9 cellular contexts compared by ENCODE assay signal in genomic region chr5:61450170-61450815, GRCh38.
A peak's percentile ranks its signal among the peaks of the same experiment; 100 is the strongest.
DNase-seq lines count a peak whose midpoint lies in the region; ATAC-seq and TF ChIP-seq lines count a peak whose summit lies in the region.
"Had no signal": no experiment of that assay in that cellular context is flagged by ENCODE, and none has a peak within 500 bp of the region (broad histone marks: within the 10 kb centered on the region; RNA-seq: fewer than 3 reads in every experiment).

No MANE protein-coding gene starts in this region.

- peak in 1 of 4 donors; percentile 16 for TF ChIP-seq EP300 in sigmoid colon (IDR thresholded peaks at IDR 0.05)

- peaks cover 3% of the 10 kb centered on the region for H3K9me3 ChIP-seq in WERI-Rb-1 (ENCODE audit: severe bottlenecking)
- H3K9me3 ChIP-seq in sigmoid colon = no peaks in the 10 kb centered on the region

- WGBS in sigmoid colon, 2 donors = 51 to 68% methylated on average over 1 of the region's 1 CpG

- peaks cover 16% of the 10 kb centered on the region for H3K36me3 Mint-ChIP-seq in glutamatergic neuron (ENCODE audit: unreplicated experiment)

- intact Hi-C loops in sigmoid colon (cut with DNase I) = no loop called here

- TF ChIP-seq CTCF in WERI-Rb-1 (IDR thresholded peaks at IDR 0.05; ENCODE audit: low read depth, low read length) = no peak
- no peak for TF ChIP-seq CTCF in glutamatergic neuron (IDR thresholded peaks at IDR 0.05; ENCODE audit: partially characterized antibody, unreplicated experiment)
- TF ChIP-seq CTCF in sigmoid colon (IDR thresholded peaks at IDR 0.05) = no peak

- no peak for TF ChIP-seq POLR2A in sigmoid colon (IDR thresholded peaks at IDR 0.05)

- peak overlapping the region; percentile 9 for H3K27ac ChIP-seq in WERI-Rb-1
- H3K27ac ChIP-seq in sigmoid colon = peak overlapping the region; percentile 4 to 75 (median 66)

- no peaks in the 10 kb centered on the region for H3K27me3 Mint-ChIP-seq in glutamatergic neuron (ENCODE audit: unreplicated experiment)

- peaks cover 0 to 53% (median 48%) of the 10 kb centered on the region in 4 donors for H3K4me1 ChIP-seq in sigmoid colon

- H3K4me3 ChIP-seq in WERI-Rb-1 (ENCODE audit: low read depth, low read length) = no peak overlapping the region
- H3K4me3 ChIP-seq in sigmoid colon = no peak overlapping the region

- H3K27ac Mint-ChIP-seq in glutamatergic neuron (ENCODE audit: unreplicated experiment) = peak overlapping the region; percentile 86

- H3K9me3 Mint-ChIP-seq in glutamatergic neuron (ENCODE audit: unreplicated experiment) = peaks cover 5% of the 10 kb centered on the region

- ATAC-seq in HG02981 (IDR thresholded peaks at IDR 0.05; ENCODE audit: unreplicated experiment) = no peak
- ATAC-seq in GM21717 (IDR thresholded peaks at IDR 0.05; ENCODE audit: unreplicated experiment) = no peak

- H3K27me3 ChIP-seq in WERI-Rb-1 (ENCODE audit: insufficient read depth, low read depth, severe bottlenecking) (no peaks in the 10 kb centered on the region), sigmoid colon (no peaks in the 10 kb centered on the region)

- DNase-seq in GM04504 (ENCODE audit: low read depth) (peak; percentile 80), WERI-Rb-1 (no peak), glutamatergic neuron (no peak), sigmoid colon (no peak), germinal center (ENCODE audit: low spot score) (no peak), HUDEP-2 (lab: John Stamatoyannopoulos, UW; ENCODE audit: unreplicated experiment in 76 of 76) (no peak)
- DNase-seq: activated naive CD4-positive, alpha-beta T cell had no signal

- no peak overlapping the region for H3K4me3 Mint-ChIP-seq in glutamatergic neuron (ENCODE audit: unreplicated experiment)

- peaks cover 12% of the 10 kb centered on the region for H3K4me1 Mint-ChIP-seq in glutamatergic neuron (ENCODE audit: low read depth, unreplicated experiment)

- H3K36me3 ChIP-seq in WERI-Rb-1 (no peaks in the 10 kb centered on the region), sigmoid colon (no peaks in the 10 kb centered on the region)
